Comparison of ENCODE assay signal across 9 cellular contexts in genomic region chr3:42906085-42906904, GRCh38. TPM values are rescaled to one million over a fixed set of nuclear protein-coding genes. Genes with fewer than 3 reads are reported as not detected.
DNase-seq lines count a peak whose midpoint lies in the region; ATAC-seq and TF ChIP-seq lines count a peak whose summit lies in the region.
"Had no signal": no experiment of that assay in that cellular context is flagged by ENCODE, and none has a peak within 500 bp of the region (broad histone marks: within the 10 kb centered on the region; RNA-seq: fewer than 3 reads in every experiment).

ZNF662 (plus strand) TSS chr3:42906142; CDS start chr3:42908115, 1,973 bp downstream.

- H3K27me3 ChIP-seq in hepatocyte = no peaks in the 10 kb centered on the region

- H3K27ac Mint-ChIP-seq in activated CD4-positive, alpha-beta memory T cell treated with anti-CD3 and anti-CD28 coated beads for 36 hours = no peak within 1 kb of the TSS

- no peak within 1 kb of the TSS for H3K4me3 ChIP-seq in hepatocyte

- H3K4me3 Mint-ChIP-seq in activated CD4-positive, alpha-beta memory T cell treated with anti-CD3 and anti-CD28 coated beads for 36 hours = peak within 1 kb of the TSS; percentile 31

- H3K27ac ChIP-seq in hepatocyte = no peak within 1 kb of the TSS
- H3K27ac ChIP-seq: HL-60 had no signal

- POLR2A ChIA-PET in activated CD4-positive, alpha-beta memory T cell treated with anti-CD3 and anti-CD28 coated beads for 36 hours (lab: Charles Lee) = no interaction called here

- WGBS in hepatocyte (ENCODE audit: low lambda C conversion rate, missing lambda C conversion rate) = 97% methylated on average over 46 of the region's 59 CpGs

- CTCF ChIA-PET in activated CD4-positive, alpha-beta memory T cell treated with anti-CD3 and anti-CD28 coated beads for 36 hours (lab: Charles Lee) = no interaction called here

- ATAC-seq in omental fat pad (ENCODE audit: low FRiP score) (peak; percentile 84), GM19023 (IDR thresholded peaks at IDR 0.05; ENCODE audit: unreplicated experiment) (no peak), GM19452 (IDR thresholded peaks at IDR 0.05; ENCODE audit: unreplicated experiment) (no peak)

- no peaks in the 10 kb centered on the region for H3K9me2 ChIP-seq in hepatocyte (replicated peaks; ENCODE audit: insufficient read depth)

- no peaks in the 10 kb centered on the region for H3K36me3 ChIP-seq in hepatocyte (replicated peaks; ENCODE audit: insufficient read depth, low read depth)

- DNase-seq in GM04504 (ENCODE audit: low read depth) (peak; percentile 10), fibroblast of gingiva (ENCODE audit: low read depth) (peak; percentile 10), omental fat pad (ENCODE audit: low spot score) (no peak), hepatocyte (ENCODE audit: low spot score) (no peak), NCI-H187 treated with DMSO at 0.1 percent for 48 hours (lab: John Stamatoyannopoulos, UW) (no peak)
- DNase-seq in activated CD4-positive, alpha-beta memory T cell treated with anti-CD3 and anti-CD28 coated beads for 36 hours = peak; percentile 21

- H3K9me3 ChIP-seq in hepatocyte (ENCODE audit: low read depth) = no peaks in the 10 kb centered on the region

- H3K36me3 Mint-ChIP-seq in activated CD4-positive, alpha-beta memory T cell treated with anti-CD3 and anti-CD28 coated beads for 36 hours = peaks cover 7% of the 10 kb centered on the region

- peaks cover 8% of the 10 kb centered on the region for H3K4me1 Mint-ChIP-seq in activated CD4-positive, alpha-beta memory T cell treated with anti-CD3 and anti-CD28 coated beads for 36 hours (ENCODE audit: low read depth)

- H3K9me3 Mint-ChIP-seq in activated CD4-positive, alpha-beta memory T cell treated with anti-CD3 and anti-CD28 coated beads for 36 hours = peaks cover 13% of the 10 kb centered on the region

- no peaks in the 10 kb centered on the region for H3K79me2 ChIP-seq in hepatocyte

- no peaks in the 10 kb centered on the region for H4K20me1 ChIP-seq in hepatocyte (ENCODE audit: insufficient read depth, poor library complexity, severe bottlenecking)

- intact Hi-C loops in activated CD4-positive, alpha-beta memory T cell treated with anti-CD3 and anti-CD28 coated beads for 36 hours (cut with micrococcal nuclease) = no loop called here

- no peak within 1 kb of the TSS for H2AFZ ChIP-seq in hepatocyte

- no peaks in the 10 kb centered on the region for H3K4me1 ChIP-seq in hepatocyte (ENCODE audit: insufficient read depth)

- peaks cover 35% of the 10 kb centered on the region for H3K27me3 Mint-ChIP-seq in activated CD4-positive, alpha-beta memory T cell treated with anti-CD3 and anti-CD28 coated beads for 36 hours

- H3K4me2 ChIP-seq in hepatocyte = no peak within 1 kb of the TSS

- TF ChIP-seq CTCF in omental fat pad (IDR thresholded peaks at IDR 0.05) (no peak), hepatocyte (IDR thresholded peaks at IDR 0.05; ENCODE audit: poor library complexity) (no peak)

RNA-seq across cellular contexts. Expression of gene ZNF662, which starts in this region (rescaled TPM):
- total RNA-seq in activated CD4-positive, alpha-beta memory T cell treated with anti-CD3 and anti-CD28 coated beads for 36 hours = under 1 TPM; 0.39 to 0.64 TPM
- total RNA-seq in omental fat pad (1 to 10 TPM; 3.3 to 9.9 (median 4.3) TPM), hepatocyte (0.07 TPM in 1 of 2 replicates, not detected in the other)
- not detected in 2 replicates for polyA plus RNA-seq in hepatocyte

Comparison
In these comparisons a context has a peak if more than half of its experiments do, and no peak if none do; other contexts are left out.
1. Peak in DNase-seq in activated CD4-positive, alpha-beta memory T cell treated with anti-CD3 and anti-CD28 coated beads for 36 hours; RNA of the gene not detected or under 1 TPM.
2. DNase-seq: peak in GM04504 (single experiment) and fibroblast of gingiva (single experiment); none in omental fat pad (single experiment), hepatocyte (single experiment) and NCI-H187 treated with DMSO at 0.1 percent for 48 hours (single experiment).